ENCODE assay signal across 18 cellular contexts in genomic region chr6:15408008-15408407, GRCh38.
A peak's percentile ranks its signal among the peaks of the same experiment; 100 is the strongest.
DNase-seq lines count a peak whose midpoint lies in the region; ATAC-seq and TF ChIP-seq lines count a peak whose summit lies in the region.
"Had no signal": no experiment of that assay in that cellular context is flagged by ENCODE, and none has a peak within 500 bp of the region (broad histone marks: within the 10 kb centered on the region; RNA-seq: fewer than 3 reads in every experiment).

No MANE protein-coding gene starts in this region.

- peak overlapping the region in 5 of 11 experiments; percentile 5 to 66 (median 51); a peak in 8 of 22 replicates for H3K27ac ChIP-seq in BLaER1 treated with 17β-estradiol and CSF1 and Interleukin-3, amounts not matched to agents 10 nM and 100 nM
- no peak overlapping the region for H3K27ac ChIP-seq in body of pancreas
- no peak overlapping the region for H3K27ac ChIP-seq in tibial artery

- no peak overlapping the region for H3K4me3 Mint-ChIP-seq in activated CD4-positive, alpha-beta T cell treated with anti-CD3 and anti-CD28 coated beads, Interleukin-2, amount 10 ng/mL, durations not matched to agents 7 days and 5 days
- H3K4me3 Mint-ChIP-seq in T-helper 17 cell: no peak overlapping the region
- H3K4me3 Mint-ChIP-seq: CD8-positive, alpha-beta memory T cell; HFFc6 had no signal

- no peaks in the 10 kb centered on the region for H3K9me3 Mint-ChIP-seq in activated CD4-positive, alpha-beta T cell treated with anti-CD3 and anti-CD28 coated beads, Interleukin-2, amount 10 ng/mL, durations not matched to agents 7 days and 5 days
- H3K9me3 Mint-ChIP-seq: HFFc6 had no signal

- H3K9me3 ChIP-seq in BLaER1 treated with 17β-estradiol and CSF1 and Interleukin-3, amounts not matched to agents 10 nM and 100 nM (replicated peaks in 1 of 11): peaks cover 0 to 10% (median 9%) of the 10 kb centered on the region in 11 experiments; a peak in 16 of 22 replicates
- H3K9me3 ChIP-seq in T-helper 17 cell (ENCODE audit: control insufficient read depth, low read length, poor library complexity, severe bottlenecking): no peaks in the 10 kb centered on the region
- H3K9me3 ChIP-seq in body of pancreas: no peaks in the 10 kb centered on the region
- no peaks in the 10 kb centered on the region for H3K9me3 ChIP-seq in tibial artery
- H3K9me3 ChIP-seq: Caco-2, HAP-1 had no signal

- peaks cover 9 to 19% (median 15%) of the 10 kb centered on the region in 11 experiments; a peak in 20 of 22 replicates for H3K36me3 ChIP-seq in BLaER1 treated with 17β-estradiol and CSF1 and Interleukin-3, amounts not matched to agents 10 nM and 100 nM
- H3K36me3 ChIP-seq in body of pancreas (replicated peaks in 1 of 2; ENCODE audit: insufficient read depth in 1 of 2, low read depth in 2 of 2) (no peaks in the 10 kb centered on the region), tibial artery (no peaks in the 10 kb centered on the region)
- H3K36me3 ChIP-seq: HAP-1 had no signal

- TF ChIP-seq CTCF in fibroblast of villous mesenchyme (IDR thresholded peaks at IDR 0.05; ENCODE audit: insufficient read depth, low read depth, low read length) (no peak), body of pancreas (IDR thresholded peaks at IDR 0.05) (no peak), tibial artery (IDR thresholded peaks at IDR 0.05) (no peak)

- no peaks in the 10 kb centered on the region for H3K27me3 ChIP-seq in BLaER1 treated with 17β-estradiol and CSF1 and Interleukin-3, amounts not matched to agents 10 nM and 100 nM
- H3K27me3 ChIP-seq in body of pancreas (no peaks in the 10 kb centered on the region), tibial artery (no peaks in the 10 kb centered on the region)

- intact Hi-C loops in body of pancreas (cut with DNase I): no loop called here
- intact Hi-C loops in tibial artery (cut with DNase I; ENCODE audit: low total_unique reads): no loop called here

- 89 to 96% methylated on average over 6 of the region's 6 CpGs for WGBS in body of pancreas, 2 donors

- CTCF ChIA-PET in activated CD4-positive, alpha-beta T cell treated with anti-CD3 and anti-CD28 coated beads, Interleukin-2, amount 10 ng/mL, durations not matched to agents 7 days and 5 days (lab: Charles Lee): no interaction called here

- ATAC-seq in T-helper 17 cell: no peak
- ATAC-seq in GM19328 (IDR thresholded peaks at IDR 0.05; ENCODE audit: unreplicated experiment): no peak
- ATAC-seq in body of pancreas: no peak

- POLR2A ChIA-PET in activated CD4-positive, alpha-beta T cell treated with anti-CD3 and anti-CD28 coated beads, Interleukin-2, amount 10 ng/mL, durations not matched to agents 7 days and 5 days (lab: Charles Lee): no interaction called here

- peaks cover 85 to 98% (median 95%) of the 10 kb centered on the region in 10 experiments for H3K4me1 ChIP-seq in BLaER1 treated with 17β-estradiol and CSF1 and Interleukin-3, amounts not matched to agents 10 nM and 100 nM
- H3K4me1 ChIP-seq in body of pancreas (peaks cover 12% of the 10 kb centered on the region), tibial artery (peaks cover 0 to 5% (median 0%) of the 10 kb centered on the region in 4 donors)

- peak overlapping the region in 2 of 11 experiments; percentile 56 to 60; a peak in 3 of 22 replicates for H3K9ac ChIP-seq in BLaER1 treated with 17β-estradiol and CSF1 and Interleukin-3, amounts not matched to agents 10 nM and 100 nM

- H3K27ac Mint-ChIP-seq in activated CD4-positive, alpha-beta T cell treated with anti-CD3 and anti-CD28 coated beads, Interleukin-2, amount 10 ng/mL, durations not matched to agents 7 days and 5 days: peak overlapping the region; percentile 69
- peak overlapping the region; percentile 37 for H3K27ac Mint-ChIP-seq in T-helper 17 cell
- H3K27ac Mint-ChIP-seq: HFFc6 had no signal

- TF ChIP-seq POLR2A in body of pancreas (IDR thresholded peaks at IDR 0.05): no peak

- peaks cover 46 to 100% (median 86%) of the 10 kb centered on the region in 11 experiments; a peak in 19 of 22 replicates for H4K20me1 ChIP-seq in BLaER1 treated with 17β-estradiol and CSF1 and Interleukin-3, amounts not matched to agents 10 nM and 100 nM

- H3K36me3 Mint-ChIP-seq in activated CD4-positive, alpha-beta T cell treated with anti-CD3 and anti-CD28 coated beads, Interleukin-2, amount 10 ng/mL, durations not matched to agents 7 days and 5 days (ENCODE audit: low read depth): peaks cover 38% of the 10 kb centered on the region
- peaks cover 4% of the 10 kb centered on the region for H3K36me3 Mint-ChIP-seq in T-helper 17 cell (ENCODE audit: low read depth)

- no peak overlapping the region; a peak in 2 of 20 replicates for H3K4me3 ChIP-seq in BLaER1 treated with 17β-estradiol and CSF1 and Interleukin-3, amounts not matched to agents 10 nM and 100 nM
- H3K4me3 ChIP-seq in fibroblast of villous mesenchyme (ENCODE audit: low read depth, low read length): no peak overlapping the region
- no peak overlapping the region for H3K4me3 ChIP-seq in body of pancreas
- H3K4me3 ChIP-seq in tibial artery: no peak overlapping the region
- H3K4me3 ChIP-seq: HAP-1 had no signal

- peaks cover 91% of the 10 kb centered on the region for H3K4me1 Mint-ChIP-seq in activated CD4-positive, alpha-beta T cell treated with anti-CD3 and anti-CD28 coated beads, Interleukin-2, amount 10 ng/mL, durations not matched to agents 7 days and 5 days
- peaks cover 71% of the 10 kb centered on the region for H3K4me1 Mint-ChIP-seq in T-helper 17 cell

- H3K4me2 ChIP-seq in BLaER1 treated with 17β-estradiol and CSF1 and Interleukin-3, amounts not matched to agents 10 nM and 100 nM: peak overlapping the region; percentile 19 to 84 (median 71)

- H3K27me3 Mint-ChIP-seq in activated CD4-positive, alpha-beta T cell treated with anti-CD3 and anti-CD28 coated beads, Interleukin-2, amount 10 ng/mL, durations not matched to agents 7 days and 5 days: no peaks in the 10 kb centered on the region
- no peaks in the 10 kb centered on the region for H3K27me3 Mint-ChIP-seq in T-helper 17 cell
- H3K27me3 Mint-ChIP-seq: CD8-positive, alpha-beta memory T cell had no signal

- no peak for DNase-seq in activated CD4-positive, alpha-beta T cell treated with anti-CD3 and anti-CD28 coated beads, Interleukin-2, amount 10 ng/mL, durations not matched to agents 7 days and 5 days
- no peak for DNase-seq in activated CD4-positive, alpha-beta T cell treated with anti-CD3 and anti-CD28 coated beads, Interleukin-2, amount 50 U/mL, for 4 hours
- DNase-seq in T-helper 17 cell: no peak
- peak; percentile 22 for DNase-seq in fibroblast of villous mesenchyme (ENCODE audit: low read depth)
- no peak for DNase-seq in body of pancreas
- no peak for DNase-seq in tibial artery
- DNase-seq: 8988T; AML-193; C1 segment of cervical spinal cord; Caco-2; CD8-positive, alpha-beta memory T cell; DND-41; GDM1; HFFc6; IMR-90 had no signal
